In genomic region chr10:4809156-4809555, GRCh38 we compare ENCODE assay signal across 2 cellular contexts.
TF ChIP-seq lines count a peak whose summit lies in the region.

No MANE protein-coding gene starts in this region.

TF ChIP-seq in HepG2, 621 proteins besides CTCF, POLR2A, EP300 and RAD21 (continued from another document):
- TF ChIP-seq HNF4G (IDR thresholded peaks at IDR 0.05; ENCODE audit: borderline replicate concordance, low read depth, low read length) (0 out of 2 replicates have a peak, but pooled peaks have one; percentile 19), HNF4G (CRISPR knock-in tag; IDR thresholded peaks at IDR 0.05; ENCODE audit: borderline replicate concordance, low read depth) (no peak), JDP2 (CRISPR knock-in tag; IDR thresholded peaks at IDR 0.05; ENCODE audit: borderline replicate concordance) (no peak)

TF ChIP-seq in WTC11, 78 proteins besides CTCF, POLR2A, EP300 and RAD21:
- TF ChIP-seq ERG (CRISPR knock-in tag; IDR thresholded peaks at IDR 0.05) (no peak), RORB (CRISPR knock-in tag; IDR thresholded peaks at IDR 0.05) (no peak), HMGXB4 (CRISPR knock-in tag; IDR thresholded peaks at IDR 0.05) (no peak)
